8 cellular contexts compared by ENCODE assay signal in the genomic region with DNA sequence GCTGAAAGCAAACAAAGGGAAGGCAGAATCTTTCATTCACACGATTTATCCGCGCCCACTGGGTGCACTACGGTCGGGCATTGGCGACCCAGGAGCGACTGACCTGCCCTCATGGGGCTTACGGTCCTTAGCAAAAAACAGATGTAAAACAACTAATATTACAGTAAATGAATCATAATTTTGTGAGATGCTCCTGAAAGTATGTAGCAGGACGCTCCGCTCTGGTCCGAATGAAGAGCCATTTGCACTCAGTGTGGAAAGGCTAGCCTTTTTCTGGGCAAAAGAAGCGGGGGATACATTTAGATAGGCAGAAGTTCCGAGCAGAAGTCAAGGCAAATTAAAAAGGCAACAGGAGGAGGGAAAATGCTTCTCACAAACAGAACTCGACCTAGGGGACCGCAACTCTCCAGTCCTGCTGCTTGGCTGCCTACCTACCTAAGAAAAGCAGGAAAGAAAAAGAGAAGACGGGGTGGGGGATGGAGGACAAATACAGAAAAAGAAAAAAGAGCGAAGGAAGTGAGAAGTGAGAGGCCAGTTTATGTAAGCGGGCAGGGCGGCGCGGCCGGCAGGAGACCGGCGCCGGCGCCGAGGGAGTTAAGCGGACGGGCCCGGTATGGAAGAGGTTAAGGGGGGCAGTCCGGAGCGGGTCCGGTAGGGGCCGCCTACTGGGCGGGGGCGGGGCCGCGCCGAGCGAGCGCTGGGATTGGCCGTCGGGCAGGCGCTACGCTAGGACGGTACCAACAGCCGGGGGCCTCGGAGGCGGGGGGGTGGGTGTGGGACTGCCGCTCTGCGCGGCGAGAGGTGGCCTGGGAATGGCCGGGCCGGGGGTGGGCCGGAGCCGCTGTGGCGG. TPM values are rescaled to one million over a fixed set of nuclear protein-coding genes. Genes with fewer than 3 reads are reported as not detected.
A peak's percentile ranks its signal among the peaks of the same experiment; 100 is the strongest.
DNase-seq lines count a peak whose midpoint lies in the region; ATAC-seq, FAIRE-seq and TF ChIP-seq lines count a peak whose summit lies in the region.

A gene with protein sequence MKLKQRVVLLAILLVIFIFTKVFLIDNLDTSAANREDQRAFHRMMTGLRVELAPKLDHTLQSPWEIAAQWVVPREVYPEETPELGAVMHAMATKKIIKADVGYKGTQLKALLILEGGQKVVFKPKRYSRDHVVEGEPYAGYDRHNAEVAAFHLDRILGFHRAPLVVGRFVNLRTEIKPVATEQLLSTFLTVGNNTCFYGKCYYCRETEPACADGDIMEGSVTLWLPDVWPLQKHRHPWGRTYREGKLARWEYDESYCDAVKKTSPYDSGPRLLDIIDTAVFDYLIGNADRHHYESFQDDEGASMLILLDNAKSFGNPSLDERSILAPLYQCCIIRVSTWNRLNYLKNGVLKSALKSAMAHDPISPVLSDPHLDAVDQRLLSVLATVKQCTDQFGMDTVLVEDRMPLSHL (plus strand): TSS at position 770 of the 850 bp plus-strand sequence. CDS start 17,954 bp downstream, outside the sequence.

- H4K20me1 ChIP-seq in keratinocyte (ENCODE audit: control insufficient read depth, extremely low read depth, insufficient read depth, low read length): no peaks in the 10 kb centered on the region

- FAIRE-seq in keratinocyte (lab: Jason Lieb, UNC): no peak

- peak within 1 kb of the TSS; percentile 75 for H3K4me3 ChIP-seq in AG09309 (ENCODE audit: control insufficient read depth, low read depth, low read length)
- peak within 1 kb of the TSS; percentile 76 to 86 (median 86) for H3K4me3 ChIP-seq in keratinocyte (ENCODE audit: control insufficient read depth in 2 of 3, extremely low read depth in 1 of 3, insufficient read depth in 2 of 3, low read depth in 1 of 3, low read length in 3 of 3)

- no peaks in the 10 kb centered on the region for H3K9me3 ChIP-seq in keratinocyte (ENCODE audit: control insufficient read depth, low read depth, low read length)

- no peak for TF ChIP-seq CTCF in AG09309 (IDR thresholded peaks at IDR 0.05; ENCODE audit: control insufficient read depth, insufficient read depth, low read depth, low read length, missing control alignments)
- no peak for TF ChIP-seq CTCF in keratinocyte (optimal IDR thresholded peaks at IDR 0.05 in 1 of 3, IDR thresholded peaks at IDR 0.05 in 1 of 3, conservative IDR thresholded peaks at IDR 0.05 in 1 of 3; ENCODE audit: extremely low read depth in 1 of 3, insufficient read depth in 2 of 3, low read length in 3 of 3)

- dilution Hi-C loops in keratinocyte (cut with MboI; ENCODE audit: extremely low pct_ligation_motif_present, low sequenced_read_pairs): no loop called here

- peak within 1 kb of the TSS; percentile 82 for H3K4me2 ChIP-seq in keratinocyte (ENCODE audit: control insufficient read depth, extremely low read depth, insufficient read depth, low read depth, low read length)

- H3K4me1 ChIP-seq in keratinocyte (ENCODE audit: control insufficient read depth, extremely low read depth, insufficient read depth, low read length): peaks cover 13% of the 10 kb centered on the region

- peak within 1 kb of the TSS; percentile 86 for H3K9ac ChIP-seq in keratinocyte (ENCODE audit: control insufficient read depth, extremely low read depth, insufficient read depth, low read length)

- H3K36me3 ChIP-seq in keratinocyte (ENCODE audit: control insufficient read depth in 2 of 2, extremely low read depth in 1 of 2, insufficient read depth in 2 of 2, low read length in 2 of 2): no peaks in the 10 kb centered on the region

- H2AFZ ChIP-seq in keratinocyte (ENCODE audit: control insufficient read depth, low read length): peak within 1 kb of the TSS; percentile 85

- H3K27me3 ChIP-seq in keratinocyte (ENCODE audit: control insufficient read depth, extremely low read depth, insufficient read depth, low read length): no peaks in the 10 kb centered on the region

- ATAC-seq in GM19035 (IDR thresholded peaks at IDR 0.05; ENCODE audit: unreplicated experiment) (peak; percentile 82), HG03354 (IDR thresholded peaks at IDR 0.05; ENCODE audit: poor library complexity, severe bottlenecking, unreplicated experiment) (peak; percentile 85)

- H3K27ac ChIP-seq in keratinocyte (ENCODE audit: control insufficient read depth, insufficient read depth, low read length): peak within 1 kb of the TSS; percentile 72

- H3K79me2 ChIP-seq in keratinocyte (ENCODE audit: control insufficient read depth, insufficient read depth, low read length): peaks cover 31% of the 10 kb centered on the region

- H3K9me1 ChIP-seq in keratinocyte (ENCODE audit: control insufficient read depth, extremely low read depth, insufficient read depth, low read length): no peaks in the 10 kb centered on the region

- DNase-seq in AG09309 (ENCODE audit: low read depth) (peak; percentile 53), NCI-H460 (ENCODE audit: extremely low read depth, low read depth) (peak; percentile 95), cerebellar nuclear complex (lab: John Stamatoyannopoulos, UW) (peak; percentile 46 to 65), keratinocyte (ENCODE audit: low read depth, low spot score) (no peak)
- DNase-seq in activated CD4-positive, alpha-beta T cell treated with anti-CD3 and anti-CD28 coated beads for 24 hours (ENCODE audit: low read depth in 2 of 2): peak; percentile 83 to 85
- DNase-seq in stimulated activated CD4-positive, alpha-beta T cell treated with anti-CD3 and anti-CD28 coated beads, Interleukin-12 subunit alpha, Interleukin-12 subunit beta, amount 100 ng/mL, for 4 hours: peak; percentile 92

RNA-seq across cellular contexts. Expression of the gene that starts here (rescaled TPM):
- 77.8 and 90.5 TPM in 2 replicates for total RNA-seq in NCI-H460 (2014; rRNA removed; shearing (Covaris generic))
- polyA plus RNA-seq in NCI-H460 (2014; cell fraction: nucleus; rRNA removed): 33.1 and 58.7 TPM in 2 replicates
- 16.1 to 21.1 TPM (median 20.1 TPM) in 3 replicates for polyA plus RNA-seq in keratinocyte
- polyA plus RNA-seq in keratinocyte (2011; ENCODE audit: low read depth): 8.7 TPM
- 13.8 and 22.4 TPM in 2 replicates for polyA plus RNA-seq in keratinocyte (2011; cell fraction: cytosol; rRNA removed)
- 18.6 and 19.3 TPM in 2 replicates for polyA plus RNA-seq in keratinocyte (2011; cell fraction: nucleus; rRNA removed)
- polyA plus RNA-seq in keratinocyte (2012; ENCODE audit: low replicate concordance): 13.8 and 17.4 TPM in 2 replicates
- 24.1 to 41.0 TPM (median 36.6 TPM) in 3 replicates for polyA minus RNA-seq in keratinocyte
- polyA minus RNA-seq in keratinocyte (2011; cell fraction: cytosol; rRNA and poly(A)+ RNA removed): 18.0 TPM
- 16.0 and 29.2 TPM in 2 replicates for polyA minus RNA-seq in keratinocyte (2011; cell fraction: nucleus; rRNA and poly(A)+ RNA removed)
